8 cellular contexts compared by ENCODE assay signal in genomic region chr10:52313350-52314006, GRCh38. TPM values are rescaled to one million over a fixed set of nuclear protein-coding genes. Genes with fewer than 3 reads are reported as not detected.
DNase-seq lines count a peak whose midpoint lies in the region; ATAC-seq and TF ChIP-seq lines count a peak whose summit lies in the region.

No MANE protein-coding gene starts in this region.

- H3K36me3 Mint-ChIP-seq in activated naive CD8-positive, alpha-beta T cell treated with anti-CD3 and anti-CD28 coated beads, Interleukin-2, amount 50 U/mL, for 24 hours (ENCODE audit: low read depth): peaks cover 2% of the 10 kb centered on the region
- H3K36me3 Mint-ChIP-seq in activated naive CD8-positive, alpha-beta T cell treated with anti-CD3 and anti-CD28 coated beads for 36 hours: no peaks in the 10 kb centered on the region
- H3K36me3 Mint-ChIP-seq in memory B cell: no peaks in the 10 kb centered on the region

- intact Hi-C loops in uterus (cut with DNase I; ENCODE audit: low total_unique reads): no loop called here

- H3K27me3 ChIP-seq in uterus: peaks cover 0 to 14% of the 10 kb centered on the region in 2 donors

- TF ChIP-seq POLR2A in uterus (IDR thresholded peaks at IDR 0.05): no peak

- H3K27ac Mint-ChIP-seq in activated naive CD8-positive, alpha-beta T cell treated with anti-CD3 and anti-CD28 coated beads, Interleukin-2, amount 50 U/mL, for 24 hours: no peak overlapping the region
- H3K27ac Mint-ChIP-seq in activated naive CD8-positive, alpha-beta T cell treated with anti-CD3 and anti-CD28 coated beads for 36 hours: no peak overlapping the region
- no peak overlapping the region for H3K27ac Mint-ChIP-seq in memory B cell

- peak overlapping the region; percentile 48 for H3K4me3 Mint-ChIP-seq in activated naive CD8-positive, alpha-beta T cell treated with anti-CD3 and anti-CD28 coated beads, Interleukin-2, amount 50 U/mL, for 24 hours
- H3K4me3 Mint-ChIP-seq in activated naive CD8-positive, alpha-beta T cell treated with anti-CD3 and anti-CD28 coated beads for 36 hours: no peak overlapping the region
- peak overlapping the region; percentile 84 for H3K4me3 Mint-ChIP-seq in memory B cell

- no peak for ATAC-seq in activated naive CD8-positive, alpha-beta T cell treated with anti-CD3 and anti-CD28 coated beads, Interleukin-2, amount 50 U/mL, for 24 hours
- ATAC-seq in memory B cell (ENCODE audit: low read depth): peak; percentile 4

- no peak overlapping the region for H3K27ac ChIP-seq in uterus

- H3K27me3 Mint-ChIP-seq in activated naive CD8-positive, alpha-beta T cell treated with anti-CD3 and anti-CD28 coated beads, Interleukin-2, amount 50 U/mL, for 24 hours: peaks cover 59% of the 10 kb centered on the region
- H3K27me3 Mint-ChIP-seq in activated naive CD8-positive, alpha-beta T cell treated with anti-CD3 and anti-CD28 coated beads for 36 hours: peaks cover 69% of the 10 kb centered on the region
- H3K27me3 Mint-ChIP-seq in memory B cell: peaks cover 12% of the 10 kb centered on the region

- H3K4me3 ChIP-seq in uterus: peak overlapping the region; percentile 22 to 26

- DNase-seq in activated naive CD8-positive, alpha-beta T cell treated with anti-CD3 and anti-CD28 coated beads, Interleukin-2, amount 50 U/mL, for 24 hours: no peak
- DNase-seq in activated naive CD8-positive, alpha-beta T cell treated with anti-CD3 and anti-CD28 coated beads for 36 hours: no peak
- peak; percentile 56 for DNase-seq in dermis blood vessel endothelial cell
- DNase-seq in memory B cell (ENCODE audit: low spot score in 2 of 2): no peak
- DNase-seq in uterus: no peak
- no peak for DNase-seq in occipital lobe (lab: John Stamatoyannopoulos, UW)
- no peak for DNase-seq in NCI-H1105 (lab: John Stamatoyannopoulos, UW)
- DNase-seq in Kasumi-1 (lab: John Stamatoyannopoulos, UW): no peak

- TF ChIP-seq CTCF in uterus (IDR thresholded peaks at IDR 0.05): no peak

- H3K9me3 Mint-ChIP-seq in activated naive CD8-positive, alpha-beta T cell treated with anti-CD3 and anti-CD28 coated beads, Interleukin-2, amount 50 U/mL, for 24 hours: peaks cover 6% of the 10 kb centered on the region
- H3K9me3 Mint-ChIP-seq in activated naive CD8-positive, alpha-beta T cell treated with anti-CD3 and anti-CD28 coated beads for 36 hours: no peaks in the 10 kb centered on the region
- no peaks in the 10 kb centered on the region for H3K9me3 Mint-ChIP-seq in memory B cell

- peaks cover 17% of the 10 kb centered on the region for H3K4me1 Mint-ChIP-seq in activated naive CD8-positive, alpha-beta T cell treated with anti-CD3 and anti-CD28 coated beads, Interleukin-2, amount 50 U/mL, for 24 hours
- H3K4me1 Mint-ChIP-seq in activated naive CD8-positive, alpha-beta T cell treated with anti-CD3 and anti-CD28 coated beads for 36 hours: peaks cover 6% of the 10 kb centered on the region
- H3K4me1 Mint-ChIP-seq in memory B cell: peaks cover 11% of the 10 kb centered on the region

- H3K9me3 ChIP-seq in uterus: no peaks in the 10 kb centered on the region

- H3K36me3 ChIP-seq in uterus: no peaks in the 10 kb centered on the region

- peaks cover 0 to 3% of the 10 kb centered on the region in 2 donors for H3K4me1 ChIP-seq in uterus

RNA-seq across cellular contexts. Expression of gene DKK1, which starts 0.6 kb away (rescaled TPM):
- total RNA-seq in activated naive CD8-positive, alpha-beta T cell treated with anti-CD3 and anti-CD28 coated beads for 36 hours: not detected
- 18.6 and 19.6 TPM in 2 replicates for total RNA-seq in dermis blood vessel endothelial cell
- total RNA-seq in uterus: 1 to 10 TPM in 1 of 4 donors, under 1 TPM in 2, not detected in 1; 0.37 to 4.1 (median 0.59) TPM
- 4.5 TPM for total RNA-seq in occipital lobe
